ENCODE assay signal across 14 cellular contexts in the genomic region with DNA sequence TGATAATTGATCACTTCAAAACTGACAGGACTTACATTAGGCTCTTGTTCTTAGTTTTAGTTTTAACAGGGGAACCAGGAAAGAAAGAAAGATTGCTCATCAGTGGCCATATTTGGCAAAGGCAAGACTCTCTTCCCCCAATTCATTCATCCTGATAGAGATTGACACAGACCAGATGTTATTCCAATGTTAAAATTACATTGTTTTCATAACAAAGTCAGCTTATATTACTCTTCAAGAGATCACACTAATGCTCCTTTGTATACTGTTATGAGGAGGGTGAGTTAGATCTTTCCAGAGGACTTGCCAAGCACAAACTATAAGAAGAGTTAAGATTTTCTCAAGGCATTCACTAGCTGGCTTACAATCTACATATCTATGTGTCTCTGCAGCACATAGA.
"Had no signal": no experiment of that assay in that cellular context is flagged by ENCODE, and none has a peak within 500 bp of the region (broad histone marks: within the 10 kb centered on the region; RNA-seq: fewer than 3 reads in every experiment).

No MANE protein-coding gene starts in this region.

- H3K9me3 ChIP-seq: stomach, thoracic aorta had no signal

- H3K4me1 ChIP-seq: parathyroid adenoma had no signal

- H3K4me3 ChIP-seq: stomach, thoracic aorta had no signal

- H3K9ac ChIP-seq: parathyroid adenoma had no signal

- H3K27ac ChIP-seq: brain microvascular endothelial cell, parathyroid adenoma, stomach, thoracic aorta had no signal

- H2AFZ ChIP-seq: parathyroid adenoma had no signal

- DNase-seq: activated CD4-positive, alpha-beta T cell treated with anti-CD3 and anti-CD28 coated beads for 48 hours; activated naive CD4-positive, alpha-beta T cell treated with anti-CD3 and anti-CD28 coated beads, Interleukin-2, amount 50 U/mL, for 16 hours; amniotic stem cell; brain microvascular endothelial cell; endodermal cell; hypothalamus; naive B cell; stimulated activated CD4-positive, alpha-beta T cell treated with anti-CD3 and anti-CD28 coated beads, Interleukin-15, amount 100 ng/mL, for 24 hours; stimulated activated CD4-positive, alpha-beta T cell treated with anti-CD3 and anti-CD28 coated beads, Interleukin-4, amount 100 ng/mL, for 4 hours; stomach had no signal

- H3K36me3 ChIP-seq: brain microvascular endothelial cell, stomach, thoracic aorta had no signal

- H3K79me2 ChIP-seq: parathyroid adenoma had no signal

- ATAC-seq: esophagus mucosa, WTC11 had no signal

- H3K27me3 ChIP-seq: brain microvascular endothelial cell, stomach had no signal
